30 cellular contexts compared by ENCODE assay signal in the genomic region with DNA sequence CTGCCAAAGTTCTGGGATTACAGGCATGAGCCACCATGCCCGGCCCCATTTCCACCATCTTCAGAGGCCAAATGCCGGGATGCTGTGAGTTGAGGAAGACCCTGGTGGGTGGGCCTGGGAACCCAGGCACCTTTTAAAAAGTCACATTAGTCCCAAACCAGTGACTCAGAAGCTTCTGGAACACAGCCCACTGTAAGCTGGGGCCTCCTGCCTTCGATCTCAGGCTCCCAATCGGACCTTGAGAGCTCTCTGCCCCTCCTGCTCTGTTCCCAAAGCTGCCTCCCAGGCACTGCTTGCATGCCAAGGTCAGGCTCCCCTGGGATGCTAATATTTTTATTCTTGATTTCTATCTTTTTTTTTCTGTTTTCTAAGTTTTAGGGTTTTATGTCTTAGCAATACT. TPM values are rescaled to one million over a fixed set of nuclear protein-coding genes. Genes with fewer than 3 reads are reported as not detected.
DNase-seq lines count a peak whose midpoint lies in the region; ATAC-seq and TF ChIP-seq lines count a peak whose summit lies in the region.
"Had no signal": no experiment of that assay in that cellular context is flagged by ENCODE, and none has a peak within 500 bp of the region (broad histone marks: within the 10 kb centered on the region; RNA-seq: fewer than 3 reads in every experiment).

No MANE protein-coding gene starts in this region.

- TF ChIP-seq CTCF in left ventricle myocardium inferior (IDR thresholded peaks at IDR 0.05; ENCODE audit: borderline replicate concordance) (no peak), right atrium auricular region (IDR thresholded peaks at IDR 0.05) (no peak), upper lobe of right lung (IDR thresholded peaks at IDR 0.05) (no peak), GM10248 (IDR thresholded peaks at IDR 0.05; ENCODE audit: control extremely low read depth, extremely low read depth, low read depth, missing control alignments) (no peak)

- H3K27me3 Mint-ChIP-seq in activated T-helper 17 cell treated with anti-CD3 and anti-CD28 coated beads, Interleukin-2, amount 50 U/mL, for 72 hours, result no peaks in the 10 kb centered on the region
- H3K27me3 Mint-ChIP-seq: activated CD8-positive, alpha-beta T cell treated with anti-CD3 and anti-CD28 coated beads for 36 hours; CD8-positive, alpha-beta memory T cell; central memory CD8-positive, alpha-beta T cell had no signal

- H3K4me3 Mint-ChIP-seq in activated T-helper 17 cell treated with anti-CD3 and anti-CD28 coated beads, Interleukin-2, amount 50 U/mL, for 72 hours, result no peak overlapping the region
- H3K4me3 Mint-ChIP-seq: activated CD8-positive, alpha-beta T cell treated with anti-CD3 and anti-CD28 coated beads for 36 hours; activated naive CD8-positive, alpha-beta T cell treated with anti-CD3 and anti-CD28 coated beads, Interleukin-2, amount 10 ng/mL, durations not matched to agents 7 days and 5 days; central memory CD8-positive, alpha-beta T cell; H9 had no signal

- H3K9me3 Mint-ChIP-seq in activated T-helper 17 cell treated with anti-CD3 and anti-CD28 coated beads, Interleukin-2, amount 50 U/mL, for 72 hours, result no peaks in the 10 kb centered on the region
- H3K9me3 Mint-ChIP-seq: activated CD8-positive, alpha-beta T cell treated with anti-CD3 and anti-CD28 coated beads for 36 hours; activated naive CD8-positive, alpha-beta T cell treated with anti-CD3 and anti-CD28 coated beads, Interleukin-2, amount 10 ng/mL, durations not matched to agents 7 days and 5 days; CD8-positive, alpha-beta memory T cell; central memory CD8-positive, alpha-beta T cell had no signal

- intact Hi-C loops in left ventricle myocardium inferior (cut with micrococcal nuclease) (no loop called here), upper lobe of right lung (cut with DNase I) (no loop called here)

- H3K27ac Mint-ChIP-seq in activated T-helper 17 cell treated with anti-CD3 and anti-CD28 coated beads, Interleukin-2, amount 50 U/mL, for 72 hours, result no peak overlapping the region
- H3K27ac Mint-ChIP-seq: activated CD8-positive, alpha-beta T cell treated with anti-CD3 and anti-CD28 coated beads for 36 hours; activated naive CD8-positive, alpha-beta T cell treated with anti-CD3 and anti-CD28 coated beads, Interleukin-2, amount 10 ng/mL, durations not matched to agents 7 days and 5 days; nephron had no signal

- H3K36me3 ChIP-seq in left ventricle myocardium inferior (no peaks in the 10 kb centered on the region), right atrium auricular region (no peaks in the 10 kb centered on the region), upper lobe of right lung (no peaks in the 10 kb centered on the region)
- H3K36me3 ChIP-seq: pancreas, Peyer's patch, sigmoid colon, thoracic aorta had no signal

- CTCF ChIA-PET in GM10248 (lab: Yijun Ruan, JAX), result interaction anchor here (0.9 to 1.8 kb wide), 2 partner anchors 14 to 30 kb away, joined by 3 to 4 read pairs; no protein-coding TSS in a partner anchor

- peaks cover 38% of the 10 kb centered on the region for H3K36me3 Mint-ChIP-seq in activated T-helper 17 cell treated with anti-CD3 and anti-CD28 coated beads, Interleukin-2, amount 50 U/mL, for 72 hours (ENCODE audit: low read depth)

- peak overlapping the region; percentile 76 for H3K4me3 ChIP-seq in left ventricle myocardium inferior
- no peak overlapping the region for H3K4me3 ChIP-seq in right atrium auricular region
- peak overlapping the region; percentile 8 for H3K4me3 ChIP-seq in upper lobe of right lung
- H3K4me3 ChIP-seq: A549, lung, mucosa of descending colon, pancreas, Peyer's patch, sigmoid colon, SJSA1, thoracic aorta had no signal

- peaks cover 30% of the 10 kb centered on the region for H3K4me1 Mint-ChIP-seq in activated T-helper 17 cell treated with anti-CD3 and anti-CD28 coated beads, Interleukin-2, amount 50 U/mL, for 72 hours

- H3K4me1 ChIP-seq in left ventricle myocardium inferior, result peaks cover 35% of the 10 kb centered on the region
- H3K4me1 ChIP-seq in right atrium auricular region, result peaks cover 0 to 22% of the 10 kb centered on the region in 2 donors
- H3K4me1 ChIP-seq in upper lobe of right lung, result peaks cover 6% of the 10 kb centered on the region
- H3K4me1 ChIP-seq: pancreas had no signal

- ATAC-seq in upper lobe of right lung, result no peak
- ATAC-seq in activated T-helper 17 cell treated with anti-CD3 and anti-CD28 coated beads, Interleukin-2, amount 50 U/mL, for 72 hours (replicated peaks), result no peak
- ATAC-seq: A549; activated CD8-positive, alpha-beta T cell treated with anti-CD3 and anti-CD28 coated beads for 36 hours; mucosa of descending colon; pancreas; stimulated activated naive CD8-positive, alpha-beta T cell treated with anti-CD3 and anti-CD28 coated beads, Interleukin-15, Interleukin-2, amounts not matched to agents 100 U/mL and 50 U/mL, for 24 hours had no signal

- H3K9me3 ChIP-seq in left ventricle myocardium inferior (replicated peaks), result no peaks in the 10 kb centered on the region
- no peaks in the 10 kb centered on the region for H3K9me3 ChIP-seq in right atrium auricular region
- H3K9me3 ChIP-seq in upper lobe of right lung, result no peaks in the 10 kb centered on the region
- H3K9me3 ChIP-seq: A549, esophagus squamous epithelium, mucosa of descending colon, pancreas, Peyer's patch, sigmoid colon, SJSA1, thoracic aorta had no signal

- DNase-seq in left ventricle myocardium inferior, result no peak
- DNase-seq in right atrium auricular region (ENCODE audit: low spot score), result no peak
- peak; percentile 58 for DNase-seq in brain pericyte (ENCODE audit: low read depth, low spot score)
- DNase-seq in hepatic stellate cell (ENCODE audit: low spot score), result peak; percentile 78
- DNase-seq in upper lobe of right lung, result no peak
- DNase-seq in SKM-1 treated with dmso at 0.1 percent for 144 hours (lab: John Stamatoyannopoulos, UW; ENCODE audit: unreplicated experiment), result no peak
- no peak for DNase-seq in GM10248 (ENCODE audit: extremely low spot score)
- DNase-seq: activated CD8-positive, alpha-beta T cell treated with anti-CD3 and anti-CD28 coated beads for 36 hours; activated gamma-delta T cell; activated naive CD8-positive, alpha-beta T cell treated with anti-CD3 and anti-CD28 coated beads, Interleukin-2, amount 10 ng/mL, durations not matched to agents 7 days and 5 days; CD8-positive, alpha-beta memory T cell; esophagus squamous epithelium; GDM1; glutamatergic neuron; H9; mucosa of descending colon; NCI-H1105; NCI-H1930; NCI-H69; pancreas; Peyer's patch; sigmoid colon; stimulated activated naive CD8-positive, alpha-beta T cell treated with anti-CD3 and anti-CD28 coated beads, Interleukin-15, Interleukin-2, amounts not matched to agents 100 U/mL and 50 U/mL, for 24 hours had no signal

- POLR2A ChIA-PET in GM10248 (lab: Yijun Ruan, JAX), result no interaction called here

- H3K27ac ChIP-seq in left ventricle myocardium inferior (replicated peaks) (peak overlapping the region; percentile 55), right atrium auricular region (peak overlapping the region in 1 of 2 donors; percentile 1), upper lobe of right lung (no peak overlapping the region)
- H3K27ac ChIP-seq: A549, pancreas, SJSA1, thoracic aorta had no signal

- H3K27me3 ChIP-seq in left ventricle myocardium inferior (ENCODE audit: low read depth) (peaks cover 25% of the 10 kb centered on the region), right atrium auricular region (no peaks in the 10 kb centered on the region), upper lobe of right lung (no peaks in the 10 kb centered on the region)
- H3K27me3 ChIP-seq: esophagus squamous epithelium, pancreas, Peyer's patch, sigmoid colon, SJSA1 had no signal

RNA-seq across cellular contexts. Expression of a gene that starts 4.2 kb away (rescaled TPM):
- total RNA-seq in left ventricle myocardium inferior, result 12.8 TPM
- 10 to 100 TPM; 14.1 to 28.4 TPM for total RNA-seq in right atrium auricular region
- 37.0 TPM for total RNA-seq in upper lobe of right lung
- 100 to 1,000 TPM in 1 of 2 donors, 10 to 100 TPM in 1; 43.8 to 102 TPM for total RNA-seq in activated T-helper 17 cell treated with anti-CD3 and anti-CD28 coated beads, Interleukin-2, amount 50 U/mL, for 72 hours

RNA-seq across cellular contexts. Expression of a gene that starts 56.0 kb away (rescaled TPM):
- total RNA-seq in left ventricle myocardium inferior (10.1 TPM), right atrium auricular region (1 to 10 TPM; 7.3 to 7.5 TPM), upper lobe of right lung (7.5 TPM)
- total RNA-seq in activated T-helper 17 cell treated with anti-CD3 and anti-CD28 coated beads, Interleukin-2, amount 50 U/mL, for 72 hours, result 1 to 10 TPM; 4.7 to 6.5 TPM

Comparison
In these comparisons a context has a peak if more than half of its experiments do, and no peak if none do; other contexts are left out.
1. H3K4me3 ChIP-seq: peak in left ventricle myocardium inferior (single experiment) and upper lobe of right lung (single experiment); none in right atrium auricular region (0 of 2).
2. DNase-seq: peak in brain pericyte (single experiment) and hepatic stellate cell (single experiment); none in left ventricle myocardium inferior (single experiment), right atrium auricular region (single experiment), upper lobe of right lung (single experiment), SKM-1 treated with dmso at 0.1 percent for 144 hours (single experiment) and GM10248 (single experiment).